Comparison of ENCODE assay signal across 8 cellular contexts in genomic region chr2:47907097-47907781, GRCh38. TPM values are rescaled to one million over a fixed set of nuclear protein-coding genes. Genes with fewer than 3 reads are reported as not detected.
DNase-seq lines count a peak whose midpoint lies in the region; ATAC-seq, FAIRE-seq and TF ChIP-seq lines count a peak whose summit lies in the region.

No MANE protein-coding gene starts in this region.

- DNase-seq in GM19239 (ENCODE audit: insufficient read length, low spot score) (no peak), breast epithelium (ENCODE audit: low spot score in 2 of 2) (peak in 1 of 2 donors; percentile 27), lung (ENCODE audit: low spot score) (no peak), substantia nigra (lab: John Stamatoyannopoulos, UW) (peak in 3 of 49 donors; percentile 0 to 3 (median 1)), omental fat pad (ENCODE audit: low spot score) (no peak), glomerular visceral epithelial cell (ENCODE audit: extremely low spot score) (no peak)

- peak; percentile 31 for FAIRE-seq in GM19239 (lab: Jason Lieb, UNC)

- no peak for TF ChIP-seq CTCF in breast epithelium (IDR thresholded peaks at IDR 0.05)
- no peak for TF ChIP-seq CTCF in lung (IDR thresholded peaks at IDR 0.05; ENCODE audit: control extremely low read depth, extremely low read depth)
- no peak for TF ChIP-seq CTCF in omental fat pad (IDR thresholded peaks at IDR 0.05)

- ATAC-seq in SK-N-SH treated with all-trans-retinoic acid at 6 μM for 48 hours (no peak), lung (ENCODE audit: insufficient read depth, low FRiP score) (no peak), HG03342 (IDR thresholded peaks at IDR 0.05; ENCODE audit: unreplicated experiment) (no peak), omental fat pad (ENCODE audit: low FRiP score) (no peak)

- intact Hi-C loops in breast epithelium (cut with DNase I; ENCODE audit: low total_unique reads), result no loop called here

- WGBS in lung, 2 donors, result 19 to 26% methylated on average over 13 of the region's 13 CpGs

- H3K36me3 ChIP-seq in breast epithelium (no peaks in the 10 kb centered on the region), lung (ENCODE audit: control insufficient read depth in 2 of 2, insufficient read depth in 2 of 2, low read length in 2 of 2) (no peaks in the 10 kb centered on the region)

- H3K9me3 ChIP-seq in breast epithelium, result no peaks in the 10 kb centered on the region
- no peaks in the 10 kb centered on the region for H3K9me3 ChIP-seq in lung (ENCODE audit: control insufficient read depth in 2 of 2, insufficient read depth in 1 of 2, low read length in 1 of 2)

- no peaks in the 10 kb centered on the region for H3K27me3 ChIP-seq in breast epithelium
- no peaks in the 10 kb centered on the region for H3K27me3 ChIP-seq in lung (ENCODE audit: control insufficient read depth, insufficient read depth)

- no peak for TF ChIP-seq POLR2A in breast epithelium (IDR thresholded peaks at IDR 0.05)

- H3K4me3 ChIP-seq in breast epithelium, result peak overlapping the region; percentile 70 to 90 (median 81)
- H3K4me3 ChIP-seq in lung, result peak overlapping the region; percentile 2

- H3K27ac ChIP-seq in breast epithelium, result peak overlapping the region; percentile 96 to 100
- peak overlapping the region; percentile 79 to 93 for H3K27ac ChIP-seq in lung (ENCODE audit: low read depth in 1 of 2, low read length in 1 of 2)
- peak overlapping the region; percentile 92 for H3K27ac ChIP-seq in substantia nigra (ENCODE audit: low read depth, low read length, poor library complexity, severe bottlenecking)

- H3K4me1 ChIP-seq in breast epithelium, result peaks cover 0 to 3% of the 10 kb centered on the region in 2 donors
- H3K4me1 ChIP-seq in lung (ENCODE audit: control insufficient read depth in 2 of 2, insufficient read depth in 2 of 2, low read length in 2 of 2), result peaks cover 0 to 2% of the 10 kb centered on the region in 2 donors

TF ChIP-seq in SK-N-SH treated with all-trans-retinoic acid at 6 μM for 48 hours, 23 proteins besides CTCF, POLR2A, EP300 and RAD21:
- TF ChIP-seq GLIS3 (CRISPR knock-in tag; IDR thresholded peaks at IDR 0.05) (no peak), BACH2 (CRISPR knock-in tag; IDR thresholded peaks at IDR 0.05; ENCODE audit: borderline replicate concordance) (0 out of 2 replicates have a peak, but pooled peaks have one; percentile 16)
TF ChIP-seq in SK-N-SH treated with all-trans-retinoic acid at 6 μM for 48 hours: peak in this region for 1.

RNA-seq across cellular contexts. Expression of gene FBXO11, which starts 0.9 kb away (rescaled TPM):
- total RNA-seq in breast epithelium (10 to 100 TPM; 59.3 to 71.7 (median 63.8) TPM), lung (100 to 1,000 TPM in 1 of 2 donors, 10 to 100 TPM in 1; 54.2 to 157 TPM), omental fat pad (10 to 100 TPM; 43.8 to 68.6 (median 56.0) TPM)
- polyA plus RNA-seq in lung, result 10 to 100 TPM; 21.9 to 31.4 TPM
